8 cellular contexts compared by ENCODE assay signal in the genomic region with DNA sequence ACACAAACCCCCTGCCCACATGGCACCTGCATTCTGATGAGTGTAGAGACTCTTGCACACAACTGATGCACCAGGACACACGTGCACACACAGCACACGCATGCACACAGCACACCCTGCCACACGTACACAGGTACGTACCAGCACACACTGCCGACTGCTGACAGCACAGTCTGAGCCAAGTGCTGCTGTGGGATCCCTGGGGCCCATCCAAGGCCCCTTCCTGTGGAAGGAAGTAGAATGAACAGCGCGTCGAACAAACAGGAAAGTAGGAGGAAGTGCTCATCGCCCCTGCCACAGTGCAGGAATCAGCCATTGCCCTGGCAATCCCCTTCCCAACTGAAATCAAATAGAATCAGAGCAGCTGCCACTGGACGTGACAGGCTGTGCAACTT. TPM values are rescaled to one million over a fixed set of nuclear protein-coding genes. Genes with fewer than 3 reads are reported as not detected.
A peak's percentile ranks its signal among the peaks of the same experiment; 100 is the strongest.
DNase-seq lines count a peak whose midpoint lies in the region; ATAC-seq lines count a peak whose summit lies in the region.
"Had no signal": no experiment of that assay in that cellular context is flagged by ENCODE, and none has a peak within 500 bp of the region (broad histone marks: within the 10 kb centered on the region; RNA-seq: fewer than 3 reads in every experiment).

No MANE protein-coding gene starts in this region.

- H3K27ac ChIP-seq in right cardiac atrium (ENCODE audit: low read length): no peak overlapping the region

- no peaks in the 10 kb centered on the region for H3K36me3 ChIP-seq in H7 (replicated peaks; ENCODE audit: control insufficient read depth, insufficient read depth, low read length)

- H3K9me3 ChIP-seq in right cardiac atrium (ENCODE audit: control insufficient read depth, low read length): no peaks in the 10 kb centered on the region

- H3K27ac Mint-ChIP-seq in activated T-helper 1 cell treated with anti-CD3 and anti-CD28 coated beads, Interleukin-12 subunit alpha, Interleukin-12 subunit beta, Interleukin-2, Interleukin-4 antibody, amounts not matched to agents 30 ng/mL and 10 ng/mL and 1 ng/mL, durations not matched to agents 14 hours and 24 hours and 36 hours: peak overlapping the region; percentile 64
- peak overlapping the region; percentile 10 to 75 for H3K27ac Mint-ChIP-seq in stimulated activated naive CD8-positive, alpha-beta T cell treated with anti-CD3 and anti-CD28 coated beads, Interleukin-15, amount 100 ng/mL, for 72 hours

- intact Hi-C loops in activated T-helper 1 cell treated with anti-CD3 and anti-CD28 coated beads, Interleukin-12 subunit alpha, Interleukin-12 subunit beta, Interleukin-2, Interleukin-4 antibody, amounts not matched to agents 30 ng/mL and 10 ng/mL and 1 ng/mL, durations not matched to agents 14 hours and 24 hours and 36 hours (cut with micrococcal nuclease): loop anchor here (10.0 kb wide), 1 partner anchor 339 kb away; no protein-coding TSS in a partner anchor
- intact Hi-C loops in right cardiac atrium (cut with DNase I): loop anchor here (5.0 to 10.0 kb wide), 5 partner anchors 81 to 479 kb away; a partner anchor contains a TSS

- no peaks in the 10 kb centered on the region for H3K27me3 Mint-ChIP-seq in activated T-helper 1 cell treated with anti-CD3 and anti-CD28 coated beads, Interleukin-12 subunit alpha, Interleukin-12 subunit beta, Interleukin-2, Interleukin-4 antibody, amounts not matched to agents 30 ng/mL and 10 ng/mL and 1 ng/mL, durations not matched to agents 14 hours and 24 hours and 36 hours (ENCODE audit: insufficient read depth)
- H3K27me3 Mint-ChIP-seq in stimulated activated naive CD8-positive, alpha-beta T cell treated with anti-CD3 and anti-CD28 coated beads, Interleukin-15, amount 100 ng/mL, for 72 hours: no peaks in the 10 kb centered on the region

- no peaks in the 10 kb centered on the region for H3K9me3 Mint-ChIP-seq in activated T-helper 1 cell treated with anti-CD3 and anti-CD28 coated beads, Interleukin-12 subunit alpha, Interleukin-12 subunit beta, Interleukin-2, Interleukin-4 antibody, amounts not matched to agents 30 ng/mL and 10 ng/mL and 1 ng/mL, durations not matched to agents 14 hours and 24 hours and 36 hours
- H3K9me3 Mint-ChIP-seq in stimulated activated naive CD8-positive, alpha-beta T cell treated with anti-CD3 and anti-CD28 coated beads, Interleukin-15, amount 100 ng/mL, for 72 hours: peaks cover 9 to 12% of the 10 kb centered on the region in 2 donors

- H3K4me1 ChIP-seq in right cardiac atrium (ENCODE audit: control insufficient read depth, insufficient read depth, low read length): peaks cover 13% of the 10 kb centered on the region

- H3K4me3 Mint-ChIP-seq in activated T-helper 1 cell treated with anti-CD3 and anti-CD28 coated beads, Interleukin-12 subunit alpha, Interleukin-12 subunit beta, Interleukin-2, Interleukin-4 antibody, amounts not matched to agents 30 ng/mL and 10 ng/mL and 1 ng/mL, durations not matched to agents 14 hours and 24 hours and 36 hours: peak overlapping the region; percentile 17
- H3K4me3 Mint-ChIP-seq in stimulated activated naive CD8-positive, alpha-beta T cell treated with anti-CD3 and anti-CD28 coated beads, Interleukin-15, amount 100 ng/mL, for 72 hours: peak overlapping the region in 1 of 2 donors; percentile 9

- WGBS in right cardiac atrium: 35% methylated on average over 10 of the region's 10 CpGs

- H3K4me1 Mint-ChIP-seq in activated T-helper 1 cell treated with anti-CD3 and anti-CD28 coated beads, Interleukin-12 subunit alpha, Interleukin-12 subunit beta, Interleukin-2, Interleukin-4 antibody, amounts not matched to agents 30 ng/mL and 10 ng/mL and 1 ng/mL, durations not matched to agents 14 hours and 24 hours and 36 hours (ENCODE audit: low read depth): peaks cover 28% of the 10 kb centered on the region
- peaks cover 50% of the 10 kb centered on the region for H3K4me1 Mint-ChIP-seq in stimulated activated naive CD8-positive, alpha-beta T cell treated with anti-CD3 and anti-CD28 coated beads, Interleukin-15, amount 100 ng/mL, for 72 hours

- H3K36me3 Mint-ChIP-seq in activated T-helper 1 cell treated with anti-CD3 and anti-CD28 coated beads, Interleukin-12 subunit alpha, Interleukin-12 subunit beta, Interleukin-2, Interleukin-4 antibody, amounts not matched to agents 30 ng/mL and 10 ng/mL and 1 ng/mL, durations not matched to agents 14 hours and 24 hours and 36 hours (ENCODE audit: low read depth): peaks cover 27% of the 10 kb centered on the region

- ATAC-seq in right cardiac atrium: peak; percentile 9
- peak; percentile 41 for ATAC-seq in stimulated activated naive CD8-positive, alpha-beta T cell treated with anti-CD3 and anti-CD28 coated beads, Interleukin-15, amount 100 ng/mL, for 72 hours
- ATAC-seq in HG03196 (IDR thresholded peaks at IDR 0.05; ENCODE audit: unreplicated experiment): no peak

- no peaks in the 10 kb centered on the region; the same call in none of the 2 replicates for H3K27me3 ChIP-seq in H7 (ENCODE audit: control insufficient read depth, insufficient read depth, low read length)
- no peaks in the 10 kb centered on the region for H3K27me3 ChIP-seq in right cardiac atrium (ENCODE audit: control insufficient read depth, insufficient read depth)

- DNase-seq in H7 (peak; percentile 14), right cardiac atrium (peak in 1 of 3 donors; percentile 67), NOMO-1 treated with dmso at 0.1 percent for 144 hours (lab: John Stamatoyannopoulos, UW; ENCODE audit: unreplicated experiment) (no peak), SHP77 treated with DMSO at 0.1 percent for 48 hours (lab: John Stamatoyannopoulos, UW) (no peak)
- no peak for DNase-seq in activated T-helper 1 cell treated with anti-CD3 and anti-CD28 coated beads, Interleukin-12 subunit alpha, Interleukin-12 subunit beta, Interleukin-2, Interleukin-4 antibody, amounts not matched to agents 30 ng/mL and 10 ng/mL and 1 ng/mL, durations not matched to agents 14 hours and 24 hours and 36 hours (ENCODE audit: low spot score)
- peak; percentile 0 to 12 for DNase-seq in stimulated activated naive CD8-positive, alpha-beta T cell treated with anti-CD3 and anti-CD28 coated beads, Interleukin-15, amount 100 ng/mL, for 72 hours
- DNase-seq: NCI-H187 had no signal

- H3K4me3 ChIP-seq in H7 (ENCODE audit: insufficient read depth, low read depth, low read length) (no peak overlapping the region), right cardiac atrium (ENCODE audit: low read length) (no peak overlapping the region)

RNA-seq across cellular contexts. Expression of a gene that starts 57.9 kb away (rescaled TPM):
- total RNA-seq in H7 (2014; rRNA removed; shearing (Covaris generic)): 1.3 and 2.5 TPM in 2 replicates
- 499 and 500 TPM in 2 replicates for total RNA-seq in activated T-helper 1 cell treated with anti-CD3 and anti-CD28 coated beads, Interleukin-12 subunit alpha, Interleukin-12 subunit beta, Interleukin-2, Interleukin-4 antibody, amounts not matched to agents 30 ng/mL and 10 ng/mL and 1 ng/mL, durations not matched to agents 14 hours and 24 hours and 36 hours
- total RNA-seq in right cardiac atrium: 10 to 100 TPM; 16.7 to 33.6 (median 27.3) TPM
- 23.8 TPM for polyA plus RNA-seq in right cardiac atrium

Comparison
In these comparisons a context has a peak if more than half of its experiments do, and no peak if none do; other contexts are left out.
1. DNase-seq: peak in H7 (single experiment) and stimulated activated naive CD8-positive, alpha-beta T cell treated with anti-CD3 and anti-CD28 coated beads, Interleukin-15, amount 100 ng/mL, for 72 hours (2 of 2); none in activated T-helper 1 cell treated with anti-CD3 and anti-CD28 coated beads, Interleukin-12 subunit alpha, Interleukin-12 subunit beta, Interleukin-2, Interleukin-4 antibody, amounts not matched to agents 30 ng/mL and 10 ng/mL and 1 ng/mL, durations not matched to agents 14 hours and 24 hours and 36 hours (single experiment), NOMO-1 treated with dmso at 0.1 percent for 144 hours (single experiment) and SHP77 treated with DMSO at 0.1 percent for 48 hours (single experiment).
2. RNA of a gene that starts 57.9 kb away (total RNA-seq): 499 to 500 TPM in activated T-helper 1 cell treated with anti-CD3 and anti-CD28 coated beads, Interleukin-12 subunit alpha, Interleukin-12 subunit beta, Interleukin-2, Interleukin-4 antibody, amounts not matched to agents 30 ng/mL and 10 ng/mL and 1 ng/mL, durations not matched to agents 14 hours and 24 hours and 36 hours; 16.7 to 33.6 TPM in right cardiac atrium and 1.3 to 2.5 TPM in H7; every median in the first group is over 10 times any median in the second.